ENCODE assay signal across 8 cellular contexts in the genomic region with DNA sequence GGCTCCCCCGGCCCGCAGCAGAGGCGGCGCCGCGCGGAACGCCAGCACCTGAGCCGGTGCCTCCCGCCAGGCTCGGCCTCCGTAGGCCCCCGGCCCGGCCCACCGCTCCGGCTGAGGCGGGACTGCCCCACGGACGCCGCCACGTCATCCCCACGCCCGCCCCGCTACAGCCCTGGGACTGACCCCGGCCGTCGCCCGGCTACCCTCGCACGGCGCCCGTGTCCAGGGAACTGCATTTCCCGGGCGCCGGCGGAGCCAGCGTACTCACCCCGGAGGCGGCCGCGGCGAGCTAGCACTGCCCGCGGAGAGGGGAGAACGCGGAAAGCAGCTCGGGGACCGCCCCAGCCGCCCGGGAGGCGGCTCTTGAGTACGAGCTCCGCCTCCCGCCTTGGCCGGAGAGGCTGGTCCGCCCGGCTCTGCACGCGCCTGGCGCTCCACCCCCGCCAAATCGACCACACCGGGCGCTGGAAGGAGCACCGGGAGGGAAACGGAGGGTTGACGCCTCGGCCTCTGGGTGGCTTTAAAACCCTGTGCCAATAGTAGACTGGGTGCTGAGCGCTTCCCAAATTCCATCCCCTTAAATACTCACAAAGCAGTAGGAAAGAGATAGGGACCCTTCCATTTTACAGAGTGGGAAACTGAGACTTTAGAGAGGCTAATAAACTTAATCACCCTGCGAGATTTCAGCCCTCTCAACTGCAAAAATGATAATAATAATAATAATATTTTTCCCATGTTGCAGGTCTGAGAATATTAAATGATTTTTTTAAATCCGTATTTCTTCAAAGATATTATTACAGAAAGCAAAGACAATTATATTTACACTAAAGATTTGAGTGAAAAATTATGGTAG. TPM values are rescaled to one million over a fixed set of nuclear protein-coding genes. Genes with fewer than 3 reads are reported as not detected.
DNase-seq lines count a peak whose midpoint lies in the region; TF ChIP-seq lines count a peak whose summit lies in the region.

A gene with protein sequence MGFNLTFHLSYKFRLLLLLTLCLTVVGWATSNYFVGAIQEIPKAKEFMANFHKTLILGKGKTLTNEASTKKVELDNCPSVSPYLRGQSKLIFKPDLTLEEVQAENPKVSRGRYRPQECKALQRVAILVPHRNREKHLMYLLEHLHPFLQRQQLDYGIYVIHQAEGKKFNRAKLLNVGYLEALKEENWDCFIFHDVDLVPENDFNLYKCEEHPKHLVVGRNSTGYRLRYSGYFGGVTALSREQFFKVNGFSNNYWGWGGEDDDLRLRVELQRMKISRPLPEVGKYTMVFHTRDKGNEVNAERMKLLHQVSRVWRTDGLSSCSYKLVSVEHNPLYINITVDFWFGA (minus strand): TSS at position 297 of the 853 bp plus-strand sequence. CDS start 10,779 bp downstream, outside the sequence.

- H3K27me3 ChIP-seq in endocrine pancreas (ENCODE audit: control insufficient read depth, insufficient read depth, low read length): no peaks in the 10 kb centered on the region
- H3K27me3 ChIP-seq in mesendoderm (ENCODE audit: insufficient read depth, low read length, poor library complexity): no peaks in the 10 kb centered on the region

- peak within 1 kb of the TSS; percentile 81 for H2AK5ac ChIP-seq in mesendoderm (ENCODE audit: low read length)

- peak within 1 kb of the TSS; percentile 95 for H3K18ac ChIP-seq in mesendoderm (ENCODE audit: low read length)

- peak within 1 kb of the TSS; percentile 83 for H3K27ac ChIP-seq in mesendoderm (ENCODE audit: low read depth, low read length)

- peaks cover 4% of the 10 kb centered on the region for H3K79me1 ChIP-seq in mesendoderm (ENCODE audit: low read length)

- H2BK120ac ChIP-seq in mesendoderm (ENCODE audit: low read depth, low read length): no peak within 1 kb of the TSS

- H2BK5ac ChIP-seq in mesendoderm (ENCODE audit: low read length): peak within 1 kb of the TSS; percentile 51

- H3K4me2 ChIP-seq in mesendoderm (ENCODE audit: low read length): peak within 1 kb of the TSS; percentile 93

- H3K36me3 ChIP-seq in endocrine pancreas (ENCODE audit: control insufficient read depth, insufficient read depth, low read length) (no peaks in the 10 kb centered on the region), mesendoderm (ENCODE audit: control insufficient read depth, insufficient read depth, low read length) (no peaks in the 10 kb centered on the region)

- H3K4me3 ChIP-seq in endocrine pancreas (ENCODE audit: control insufficient read depth, insufficient read depth, low read length) (peak within 1 kb of the TSS; percentile 80), mesendoderm (ENCODE audit: low read length) (peak within 1 kb of the TSS; percentile 56)

- peak within 1 kb of the TSS; percentile 87 for H4K5ac ChIP-seq in mesendoderm (ENCODE audit: low read length)

- H3K4ac ChIP-seq in mesendoderm (ENCODE audit: low read depth, low read length): peak within 1 kb of the TSS; percentile 97

- CTCF ChIA-PET in activated CD8-positive, alpha-beta memory T cell treated with anti-CD3 and anti-CD28 coated beads for 36 hours (lab: Charles Lee): interaction anchor here (0.7 to 1.6 kb wide), 11 partner anchors 15 to 356 kb away, joined by 3 to 8 read pairs (median 5); partner anchors contain the start of genes IGSF11, TEX55 and TMEM39A

- TF ChIP-seq CTCF in GM20000 (IDR thresholded peaks at IDR 0.05; ENCODE audit: extremely low read depth, missing control alignments): no peak

- POLR2A ChIA-PET in activated CD8-positive, alpha-beta memory T cell treated with anti-CD3 and anti-CD28 coated beads for 36 hours (lab: Charles Lee): interaction anchor here (1.1 to 1.2 kb wide), 3 partner anchors 54 to 221 kb away, joined by 3 to 7 read pairs (median 4); partner anchors contain the start of gene ARHGAP31

- no peak within 1 kb of the TSS for H4K8ac ChIP-seq in mesendoderm (ENCODE audit: low read depth, low read length)

- peak within 1 kb of the TSS; percentile 87 for H3K9ac ChIP-seq in endocrine pancreas (ENCODE audit: control insufficient read depth, insufficient read depth, low read length)
- peak within 1 kb of the TSS; percentile 89 for H3K9ac ChIP-seq in mesendoderm (ENCODE audit: low read length)

- DNase-seq in COR-L47 (lab: John Stamatoyannopoulos, UW) (peak; percentile 94), GM20000 (ENCODE audit: low spot score) (peak; percentile 94), HS-27A (ENCODE audit: low read depth) (peak; percentile 70), NOMO-1 treated with DMSO at 0.1 percent for 48 hours (lab: John Stamatoyannopoulos, UW; ENCODE audit: unreplicated experiment) (peak; percentile 82), mesendoderm (peak; percentile 94)
- DNase-seq in stimulated activated CD8-positive, alpha-beta memory T cell treated with anti-CD3 and anti-CD28 coated beads, Interleukin-12 subunit alpha, Interleukin-12 subunit beta, amount 100 ng/mL, for 4 hours (ENCODE audit: low read depth): peak; percentile 59

- H3K9me3 ChIP-seq in endocrine pancreas (ENCODE audit: control insufficient read depth, low read length): no peaks in the 10 kb centered on the region

- H3K4me1 ChIP-seq in endocrine pancreas (ENCODE audit: control insufficient read depth, insufficient read depth, low read length) (no peaks in the 10 kb centered on the region), mesendoderm (ENCODE audit: control insufficient read depth, low read depth, low read length) (no peaks in the 10 kb centered on the region)

- WGBS in mesendoderm (ENCODE audit: extremely low coverage, insufficient coverage, low lambda C conversion rate): no CpG with 5 or more reads among the region's 71 CpGs

- H3K23ac ChIP-seq in mesendoderm (ENCODE audit: low read length): no peak within 1 kb of the TSS

- H2BK15ac ChIP-seq in mesendoderm (replicated peaks; ENCODE audit: low read depth): no peak within 1 kb of the TSS

- H3K56ac ChIP-seq in mesendoderm (ENCODE audit: low read length): peak within 1 kb of the TSS; percentile 91

- H3K79me2 ChIP-seq in mesendoderm (ENCODE audit: control insufficient read depth, insufficient read depth, low read length): peaks cover 11% of the 10 kb centered on the region

RNA-seq across cellular contexts. Expression of the gene that starts here (rescaled TPM):
- total RNA-seq in activated CD8-positive, alpha-beta memory T cell treated with anti-CD3 and anti-CD28 coated beads for 36 hours: 10 to 100 TPM; 15.9 to 19.2 TPM
- polyA plus RNA-seq in mesendoderm (2013, experiment 1 of 2): 16.6 TPM
- polyA plus RNA-seq in mesendoderm (2013, experiment 2 of 2): 17.0 TPM

Comparison
In these comparisons a context has a peak if more than half of its experiments do, and no peak if none do; other contexts are left out.
1. Peak in every context shown above with its lines: DNase-seq, H3K4me3 ChIP-seq and H3K27ac ChIP-seq.